22 cellular contexts compared by ENCODE assay signal in the genomic region with DNA sequence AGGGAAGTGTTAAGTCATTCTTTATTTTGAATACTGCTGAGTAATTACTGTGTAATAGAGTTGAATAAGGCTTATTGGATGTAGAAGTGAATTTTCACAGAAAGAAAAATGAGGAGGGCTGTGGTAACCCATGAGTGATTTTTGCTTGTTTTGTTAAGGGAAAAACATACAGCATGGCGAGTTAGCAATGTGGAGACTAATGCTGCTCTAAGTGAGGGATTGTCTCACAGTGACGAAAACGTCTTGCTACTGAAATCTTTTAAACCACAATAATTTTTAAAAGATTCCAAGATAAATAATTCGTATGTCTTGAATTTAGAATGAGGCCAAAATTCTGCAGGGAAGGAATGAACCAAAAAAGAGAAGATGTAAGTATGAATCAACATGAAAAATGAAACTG. TPM values are rescaled to one million over a fixed set of nuclear protein-coding genes. Genes with fewer than 3 reads are reported as not detected.
DNase-seq lines count a peak whose midpoint lies in the region; ATAC-seq and TF ChIP-seq lines count a peak whose summit lies in the region.
"Had no signal": no experiment of that assay in that cellular context is flagged by ENCODE, and none has a peak within 500 bp of the region (broad histone marks: within the 10 kb centered on the region; RNA-seq: fewer than 3 reads in every experiment).

No MANE protein-coding gene starts in this region.

- peak; percentile 82 for DNase-seq in EH (ENCODE audit: low read depth)
- DNase-seq in amniotic stem cell (lab: John Stamatoyannopoulos, UW): peak; percentile 58
- peak; percentile 70 for DNase-seq in fibroblast of pulmonary artery (ENCODE audit: low read depth)
- DNase-seq in smooth muscle cell (lab: John Stamatoyannopoulos, UW; ENCODE audit: unreplicated experiment): no peak
- DNase-seq in NCI-H524 (lab: John Stamatoyannopoulos, UW): no peak
- no peak for DNase-seq in NCI-H1092 (lab: John Stamatoyannopoulos, UW)
- DNase-seq: activated CD4-positive, alpha-beta T cell treated with anti-CD3 and anti-CD28 coated beads, Interleukin-2, amount 50 U/mL, for 4 hours; activated naive CD4-positive, alpha-beta T cell treated with Interleukin-2 at 50 U/mL for 16 hours; activated T-cell treated with anti-CD3 and anti-CD28 coated beads for 4 hours; C1 segment of cervical spinal cord; DMS 273 treated with DMSO at 0.1 percent for 48 hours; dorsolateral prefrontal cortex; hippocampal formation; NCI-H2029 treated with DMSO at 0.1 percent for 48 hours; NCI-H510A; Right ventricle myocardium superior; stimulated activated CD4-positive, alpha-beta T cell treated with anti-CD3 and anti-CD28 coated beads, Interleukin-4, amount 100 ng/mL, for 4 hours; T-helper 1 cell had no signal

- H3K9ac ChIP-seq in smooth muscle cell (ENCODE audit: low read depth): no peak overlapping the region

- no peaks in the 10 kb centered on the region for H4K20me1 ChIP-seq in smooth muscle cell (ENCODE audit: low read depth)

- peak overlapping the region; percentile 24 for H3K4me2 ChIP-seq in smooth muscle cell

- H3K4me3 ChIP-seq in fibroblast of pulmonary artery (replicated peaks; ENCODE audit: low read depth, low read length) (no peak overlapping the region), smooth muscle cell (no peak overlapping the region)
- H3K4me3 ChIP-seq: dorsolateral prefrontal cortex, skin epidermis had no signal

- no peaks in the 10 kb centered on the region for H3K27me3 ChIP-seq in smooth muscle cell (ENCODE audit: low read depth)
- H3K27me3 ChIP-seq: dorsolateral prefrontal cortex had no signal

- H3F3A ChIP-seq in smooth muscle cell (ENCODE audit: low read depth): no peaks in the 10 kb centered on the region

- H2AFZ ChIP-seq in smooth muscle cell (ENCODE audit: low read depth): peak overlapping the region; percentile 27

- no peaks in the 10 kb centered on the region for H3K79me2 ChIP-seq in smooth muscle cell (ENCODE audit: low read depth)

- no peaks in the 10 kb centered on the region for H3K4me1 ChIP-seq in smooth muscle cell (ENCODE audit: low read depth)

- no peaks in the 10 kb centered on the region for H3K9me3 ChIP-seq in smooth muscle cell (replicated peaks; ENCODE audit: low read depth)

- WGBS in smooth muscle cell (ENCODE audit: low lambda C conversion rate): 65% methylated on average over 4 of the region's 4 CpGs

- no peak overlapping the region for H3K27ac ChIP-seq in smooth muscle cell (ENCODE audit: low read depth)
- H3K27ac ChIP-seq: dorsolateral prefrontal cortex, skin epidermis, VCaP had no signal

- no peak for TF ChIP-seq CTCF in fibroblast of pulmonary artery (IDR thresholded peaks at IDR 0.05; ENCODE audit: low read length, missing control alignments)
- TF ChIP-seq CTCF in smooth muscle cell (IDR thresholded peaks at IDR 0.05; ENCODE audit: borderline replicate concordance, insufficient read depth, poor library complexity, severe bottlenecking): no peak

- no peak for ATAC-seq in GM21528 (IDR thresholded peaks at IDR 0.05; ENCODE audit: low FRiP score, unreplicated experiment)
- ATAC-seq: natural killer cell treated with Interleukin-12 subunit alpha and Interleukin-12 subunit beta and Interleukin-15 and Interleukin-18, amount 100 ng/mL, for 72 hours had no signal

- H3K36me3 ChIP-seq in smooth muscle cell (ENCODE audit: low read depth): no peaks in the 10 kb centered on the region

RNA-seq across cellular contexts. Expression of a gene that starts 16.2 kb away (rescaled TPM):
- 7.8 and 11.8 TPM in 2 replicates for total RNA-seq in smooth muscle cell
- polyA plus RNA-seq in smooth muscle cell: 3.3 and 3.9 TPM in 2 replicates

Comparison
In these comparisons a context has a peak if more than half of its experiments do, and no peak if none do; other contexts are left out.
1. DNase-seq: peak in EH (single experiment), amniotic stem cell (single experiment) and fibroblast of pulmonary artery (single experiment); none in smooth muscle cell (single experiment), NCI-H524 (0 of 2) and NCI-H1092 (single experiment).